9 cellular contexts compared by ENCODE assay signal in genomic region chr15:81939604-81940440, GRCh38.
DNase-seq lines count a peak whose midpoint lies in the region; ATAC-seq, FAIRE-seq and TF ChIP-seq lines count a peak whose summit lies in the region.
"Had no signal": no experiment of that assay in that cellular context is flagged by ENCODE, and none has a peak within 500 bp of the region (broad histone marks: within the 10 kb centered on the region; RNA-seq: fewer than 3 reads in every experiment).

No MANE protein-coding gene starts in this region.

- no peak overlapping the region for H3K27ac Mint-ChIP-seq in activated CD8-positive, alpha-beta T cell treated with anti-CD3 and anti-CD28 coated beads for 36 hours
- H3K27ac Mint-ChIP-seq: activated naive CD4-positive, alpha-beta T cell treated with anti-CD3 and anti-CD28 coated beads, Interleukin-2, amount 50 U/mL, for 24 hours had no signal

- FAIRE-seq in H54 (lab: Jason Lieb, UNC): no peak

- POLR2A ChIA-PET in activated CD8-positive, alpha-beta T cell treated with anti-CD3 and anti-CD28 coated beads for 36 hours (lab: Charles Lee): interaction anchor here (1.0 to 1.3 kb wide), 2 partner anchors 13 to 20 kb away, joined by 3 read pairs; no protein-coding TSS in a partner anchor

- peaks cover 7% of the 10 kb centered on the region for H3K27me3 Mint-ChIP-seq in activated CD8-positive, alpha-beta T cell treated with anti-CD3 and anti-CD28 coated beads for 36 hours

- peak; percentile 76 for TF ChIP-seq CTCF in activated CD8-positive, alpha-beta T cell treated with anti-CD3 and anti-CD28 coated beads for 36 hours (IDR thresholded peaks at IDR 0.05)

- no peaks in the 10 kb centered on the region for H3K4me1 Mint-ChIP-seq in activated CD8-positive, alpha-beta T cell treated with anti-CD3 and anti-CD28 coated beads for 36 hours (ENCODE audit: low read depth)
- H3K4me1 Mint-ChIP-seq: activated naive CD4-positive, alpha-beta T cell treated with anti-CD3 and anti-CD28 coated beads, Interleukin-2, amount 50 U/mL, for 24 hours had no signal

- H3K4me3 Mint-ChIP-seq in activated CD8-positive, alpha-beta T cell treated with anti-CD3 and anti-CD28 coated beads for 36 hours: no peak overlapping the region
- H3K4me3 Mint-ChIP-seq: activated naive CD4-positive, alpha-beta T cell treated with anti-CD3 and anti-CD28 coated beads, Interleukin-2, amount 50 U/mL, for 24 hours had no signal

- H3K4me3 ChIP-seq in Jurkat, Clone E6-1 (ENCODE audit: low read length): no peak overlapping the region

- ATAC-seq in activated CD8-positive, alpha-beta T cell treated with anti-CD3 and anti-CD28 coated beads for 36 hours: no peak
- ATAC-seq in left lobe of liver: peak; percentile 76

- no peaks in the 10 kb centered on the region for H3K36me3 Mint-ChIP-seq in activated CD8-positive, alpha-beta T cell treated with anti-CD3 and anti-CD28 coated beads for 36 hours (ENCODE audit: low read depth)
- H3K36me3 Mint-ChIP-seq: activated naive CD4-positive, alpha-beta T cell treated with anti-CD3 and anti-CD28 coated beads, Interleukin-2, amount 50 U/mL, for 24 hours had no signal

- H3K9me3 Mint-ChIP-seq in activated CD8-positive, alpha-beta T cell treated with anti-CD3 and anti-CD28 coated beads for 36 hours: no peaks in the 10 kb centered on the region

- TF ChIP-seq POLR2A in H54 (IDR thresholded peaks at IDR 0.05; ENCODE audit: low read depth, low read length): no peak

- DNase-seq in NOMO-1 treated with DMSO at 0.1 percent for 48 hours (lab: John Stamatoyannopoulos, UW; ENCODE audit: unreplicated experiment) (peak; percentile 26), NOMO-1 treated with dmso at 0.1 percent for 144 hours (lab: John Stamatoyannopoulos, UW; ENCODE audit: unreplicated experiment) (no peak), left lobe of liver (ENCODE audit: low spot score) (no peak), retina (no peak), H54 (ENCODE audit: insufficient read length, low spot score) (no peak), GF-D8 (lab: John Stamatoyannopoulos, UW) (no peak)
- DNase-seq in Jurkat, Clone E6-1 (ENCODE audit: low read depth, low spot score): peak; percentile 27
- peak; percentile 45 for DNase-seq in activated CD8-positive, alpha-beta T cell treated with anti-CD3 and anti-CD28 coated beads for 36 hours

- CTCF ChIA-PET in activated CD8-positive, alpha-beta T cell treated with anti-CD3 and anti-CD28 coated beads for 36 hours (lab: Charles Lee): interaction anchor here (0.6 to 1.7 kb wide), 4 partner anchors 9 to 458 kb away, joined by 3 to 10 read pairs (median 4); no protein-coding TSS in a partner anchor

- intact Hi-C loops in activated CD8-positive, alpha-beta T cell treated with anti-CD3 and anti-CD28 coated beads for 36 hours (cut with micrococcal nuclease): loop anchor here (10.0 kb wide), 1 partner anchor 455 kb away; no protein-coding TSS in a partner anchor

Comparison
In these comparisons a context has a peak if more than half of its experiments do, and no peak if none do; other contexts are left out.
1. DNase-seq: peak in NOMO-1 treated with DMSO at 0.1 percent for 48 hours (single experiment), Jurkat, Clone E6-1 (single experiment) and activated CD8-positive, alpha-beta T cell treated with anti-CD3 and anti-CD28 coated beads for 36 hours (single experiment); none in NOMO-1 treated with dmso at 0.1 percent for 144 hours (single experiment), left lobe of liver (single experiment), retina (single experiment), H54 (single experiment) and GF-D8 (single experiment).